Comparison of ENCODE assay signal across 9 cellular contexts in the genomic region with DNA sequence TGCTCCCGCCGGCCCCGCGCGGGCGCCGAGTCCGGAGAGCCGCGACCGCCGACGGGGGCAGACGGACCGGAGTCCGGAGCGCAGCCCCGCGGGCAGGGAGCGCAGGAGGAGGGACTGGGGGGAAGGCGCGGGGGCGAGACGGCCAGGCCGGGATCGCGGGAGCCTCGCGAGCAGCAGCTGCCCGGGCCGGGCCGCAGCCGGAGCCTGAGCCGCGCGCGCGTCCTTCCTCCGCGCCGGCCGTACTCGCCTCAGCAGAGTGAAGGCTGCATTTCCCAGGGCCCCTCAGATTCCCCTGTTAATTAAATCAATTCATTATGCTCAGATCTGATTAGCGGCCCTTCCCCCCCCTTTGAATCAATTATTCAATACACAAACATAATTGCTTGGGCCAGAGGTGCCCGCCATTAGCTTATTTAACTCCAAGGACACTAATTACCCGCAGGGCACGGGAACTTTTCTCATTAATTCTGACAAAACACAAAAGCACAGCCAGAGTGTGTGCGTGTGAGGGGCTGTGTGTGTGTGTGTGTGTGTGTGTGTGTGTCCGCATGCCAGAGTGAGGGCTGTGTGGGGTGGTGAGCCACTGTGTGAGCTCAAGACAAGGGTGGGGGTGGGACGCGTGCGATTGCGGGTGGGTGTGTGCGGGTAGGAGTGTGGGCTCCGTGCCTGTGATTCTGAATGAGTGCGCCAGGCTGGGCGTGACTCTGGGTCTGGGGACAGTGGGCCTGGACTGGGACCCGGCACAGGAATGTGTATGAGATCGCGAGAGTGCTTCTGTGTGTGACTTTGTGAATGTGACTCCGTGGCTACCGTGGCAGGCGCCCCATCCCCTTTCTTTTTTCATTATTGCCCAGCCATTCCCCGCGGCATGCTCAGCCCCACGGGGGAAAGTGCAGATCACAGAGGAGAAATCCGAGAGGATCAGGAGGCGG. TPM values are rescaled to one million over a fixed set of nuclear protein-coding genes. Genes with fewer than 3 reads are reported as not detected.
DNase-seq lines count a peak whose midpoint lies in the region; ATAC-seq and TF ChIP-seq lines count a peak whose summit lies in the region.
"Had no signal": no experiment of that assay in that cellular context is flagged by ENCODE, and none has a peak within 500 bp of the region (broad histone marks: within the 10 kb centered on the region; RNA-seq: fewer than 3 reads in every experiment).

No MANE protein-coding gene starts in this region.

- H3K27me3 ChIP-seq in SJSA1 (replicated peaks) = peaks cover 18% of the 10 kb centered on the region
- H3K27me3 ChIP-seq in right cardiac atrium (ENCODE audit: control insufficient read depth, insufficient read depth) = no peaks in the 10 kb centered on the region
- H3K27me3 ChIP-seq in rectal smooth muscle tissue (ENCODE audit: control insufficient read depth, insufficient read depth, low read length) = peaks cover 24% of the 10 kb centered on the region

- no peak for TF ChIP-seq CTCF in GM13977 (IDR thresholded peaks at IDR 0.05; ENCODE audit: extremely low read depth, insufficient read depth, missing control alignments)

- DNase-seq in SJSA1 (ENCODE audit: low read depth in 1 of 2, low spot score in 2 of 2) (peak in 1 of 2 experiments; percentile 11), right cardiac atrium (no peak), GM13977 (ENCODE audit: low spot score) (no peak), HCEC 1CT (no peak), globus pallidus (ENCODE audit: low spot score) (no peak)

- 0 out of 2 replicates have a peak overlapping the region, but pooled peaks have one; percentile 5 for H3K4me3 ChIP-seq in SJSA1
- H3K4me3 ChIP-seq in right cardiac atrium (ENCODE audit: low read length) = peak overlapping the region; percentile 71
- H3K4me3 ChIP-seq in rectal smooth muscle tissue (ENCODE audit: low read length) = peak overlapping the region; percentile 19

- peak in 1 of 2 donors; percentile 27 for ATAC-seq in right cardiac atrium
- ATAC-seq in HG03460 (IDR thresholded peaks at IDR 0.05; ENCODE audit: unreplicated experiment) = no peak

- no peaks in the 10 kb centered on the region for H3K9me3 ChIP-seq in ES-I3 (ENCODE audit: control insufficient read depth, insufficient read depth, low read length)
- H3K9me3 ChIP-seq in SJSA1 (replicated peaks) = no peaks in the 10 kb centered on the region
- H3K9me3 ChIP-seq in right cardiac atrium (ENCODE audit: control insufficient read depth, low read length) = no peaks in the 10 kb centered on the region

- H3K9ac ChIP-seq in ES-I3 (ENCODE audit: low read depth, low read length) (peak overlapping the region; percentile 52; the same call in 1 of the 2 replicates), rectal smooth muscle tissue (ENCODE audit: low read length) (no peak overlapping the region)

- intact Hi-C loops in right cardiac atrium (cut with DNase I) = no loop called here

- H3K4me1 ChIP-seq in ES-I3 (ENCODE audit: insufficient read depth, low read length) (no peaks in the 10 kb centered on the region; the same call in 1 of the 2 replicates), SJSA1 (replicated peaks) (0 out of 2 replicates have a peak, but pooled peaks cover 4% of the 10 kb centered on the region), right cardiac atrium (ENCODE audit: control insufficient read depth, insufficient read depth, low read length) (no peaks in the 10 kb centered on the region), rectal smooth muscle tissue (ENCODE audit: control insufficient read depth, insufficient read depth, low read length) (no peaks in the 10 kb centered on the region)

- WGBS in right cardiac atrium = 10% methylated on average over 68 of the region's 68 CpGs

- in situ Hi-C loops in GM13977 (cut with MboI; ENCODE audit: low pct_unique_long_range_greater_than_20kb, low sequenced_read_pairs, unreplicated experiment) = no loop called here

- H3K36me3 ChIP-seq in ES-I3 (ENCODE audit: insufficient read depth, low read length) (no peaks in the 10 kb centered on the region), SJSA1 (no peaks in the 10 kb centered on the region), rectal smooth muscle tissue (ENCODE audit: control insufficient read depth, insufficient read depth, low read length) (no peaks in the 10 kb centered on the region)

- no peak overlapping the region for H3K27ac ChIP-seq in SJSA1
- H3K27ac ChIP-seq in right cardiac atrium (ENCODE audit: low read length) = no peak overlapping the region
- no peak overlapping the region for H3K27ac ChIP-seq in rectal smooth muscle tissue (ENCODE audit: low read depth, low read length)
- H3K27ac ChIP-seq: epithelial cell of prostate had no signal

RNA-seq across cellular contexts. Expression of gene LMO1, which starts 5.1 kb away (rescaled TPM):
- not detected in 2 replicates for total RNA-seq in SJSA1 (2014; rRNA removed; shearing (Covaris generic))
- under 1 TPM in 1 of 4 donors, not detected in 3; 0.51 TPM for total RNA-seq in right cardiac atrium
- polyA plus RNA-seq in right cardiac atrium = 0.34 TPM

Comparison
In these comparisons a context has a peak if more than half of its experiments do, and no peak if none do; other contexts are left out.
1. H3K4me3 ChIP-seq: peak in every context shown above with its lines; median percentile 71 in right cardiac atrium; 19 in rectal smooth muscle tissue; 5 in SJSA1.